In the genomic region with DNA sequence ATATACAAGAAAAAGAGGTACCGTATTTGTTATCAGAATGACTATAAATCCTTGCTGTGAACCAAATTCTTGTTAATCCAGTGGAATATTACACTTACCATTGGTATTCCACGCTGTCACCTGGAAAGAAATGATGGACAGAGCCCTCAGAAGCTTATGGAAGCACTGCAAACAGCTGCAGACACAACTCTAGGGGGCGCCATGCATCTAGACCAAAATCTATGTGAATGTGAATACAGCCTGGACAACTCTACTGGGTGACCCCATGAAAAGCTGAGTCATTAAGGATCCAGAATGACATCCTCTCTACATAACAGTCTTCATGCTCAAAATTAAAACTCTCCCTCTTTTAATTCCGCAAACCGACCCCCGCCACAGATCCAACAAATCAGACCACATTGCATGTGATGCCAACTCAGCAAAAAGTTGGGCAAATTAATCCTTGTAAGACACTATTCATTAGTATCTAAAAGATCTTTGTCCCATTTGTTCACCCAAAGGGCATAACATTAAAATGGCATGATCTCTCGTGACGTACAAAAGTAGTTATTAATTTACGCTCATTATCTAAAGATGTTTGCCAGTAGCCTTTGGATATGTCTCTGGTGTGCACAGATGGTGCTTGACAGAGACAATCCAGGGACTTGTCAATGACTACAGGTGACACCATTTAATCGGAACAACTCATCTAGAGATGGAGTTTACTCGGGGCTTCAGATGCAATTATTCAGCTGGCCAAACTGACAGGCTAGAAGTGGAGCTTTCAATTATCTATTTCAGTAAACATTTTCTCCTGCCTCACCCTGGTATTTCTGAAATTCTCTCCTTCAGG, we compare ENCODE assay signal across 12 cellular contexts.
DNase-seq lines count a peak whose midpoint lies in the region; FAIRE-seq and TF ChIP-seq lines count a peak whose summit lies in the region.
"Had no signal": no experiment of that assay in that cellular context is flagged by ENCODE, and none has a peak within 500 bp of the region (broad histone marks: within the 10 kb centered on the region; RNA-seq: fewer than 3 reads in every experiment).

No MANE protein-coding gene starts in this region.

- no peak overlapping the region for H3K4me3 ChIP-seq in mesendoderm (ENCODE audit: low read length)
- no peak overlapping the region for H3K4me3 ChIP-seq in esophagus squamous epithelium
- H3K4me3 ChIP-seq in small intestine (ENCODE audit: low read depth in 1 of 2, low read length in 2 of 2), result no peak overlapping the region

- no peaks in the 10 kb centered on the region for H3K79me1 ChIP-seq in mesendoderm (ENCODE audit: low read length)

- H2AK5ac ChIP-seq in mesendoderm (ENCODE audit: low read length), result no peak overlapping the region

- no peak overlapping the region for H4K8ac ChIP-seq in mesendoderm (ENCODE audit: low read depth, low read length)

- no peaks in the 10 kb centered on the region for H3K4me1 Mint-ChIP-seq in HFFc6 (ENCODE audit: low read depth)
- H3K4me1 Mint-ChIP-seq in activated T-helper 2 cell treated with anti-CD3 and anti-CD28 coated beads, Interferon-gamma antibody, Interleukin-2, Interleukin-4, amounts not matched to agents 10 μg/mL and 5 μg/mL and 100 μg/mL, durations not matched to agents 14 hours and 24 hours and 36 hours (ENCODE audit: low read depth), result no peaks in the 10 kb centered on the region

- H3K27ac ChIP-seq in mesendoderm (ENCODE audit: low read depth, low read length) (no peak overlapping the region), esophagus squamous epithelium (no peak overlapping the region), small intestine (ENCODE audit: low read depth in 1 of 2, low read length in 1 of 2) (no peak overlapping the region)

- H3K36me3 ChIP-seq in mesendoderm (ENCODE audit: control insufficient read depth, insufficient read depth, low read length), result no peaks in the 10 kb centered on the region
- no peaks in the 10 kb centered on the region for H3K36me3 ChIP-seq in esophagus squamous epithelium
- no peaks in the 10 kb centered on the region for H3K36me3 ChIP-seq in small intestine (ENCODE audit: control insufficient read depth in 2 of 2, insufficient read depth in 2 of 2, low read length in 2 of 2)

- no peak overlapping the region for H3K18ac ChIP-seq in mesendoderm (ENCODE audit: low read length)

- H2BK5ac ChIP-seq in mesendoderm (ENCODE audit: low read length), result no peak overlapping the region

- H3K9me3 ChIP-seq in esophagus squamous epithelium, result no peaks in the 10 kb centered on the region
- H3K9me3 ChIP-seq in small intestine (ENCODE audit: control insufficient read depth, low read depth), result no peaks in the 10 kb centered on the region

- no peak overlapping the region for H2BK15ac ChIP-seq in mesendoderm (replicated peaks; ENCODE audit: low read depth)

- no peak for FAIRE-seq in small intestine (lab: Jason Lieb, UNC)

- H3K79me2 ChIP-seq in mesendoderm (ENCODE audit: control insufficient read depth, insufficient read depth, low read length), result no peaks in the 10 kb centered on the region

- H3K4me2 ChIP-seq in mesendoderm (ENCODE audit: low read length), result no peak overlapping the region

- H3K4me3 Mint-ChIP-seq in HFFc6, result no peak overlapping the region
- no peak overlapping the region for H3K4me3 Mint-ChIP-seq in activated T-helper 2 cell treated with anti-CD3 and anti-CD28 coated beads, Interferon-gamma antibody, Interleukin-2, Interleukin-4, amounts not matched to agents 10 μg/mL and 5 μg/mL and 100 μg/mL, durations not matched to agents 14 hours and 24 hours and 36 hours (ENCODE audit: low read depth)

- no peak overlapping the region for H3K27ac Mint-ChIP-seq in HFFc6
- no peak overlapping the region for H3K27ac Mint-ChIP-seq in activated T-helper 2 cell treated with anti-CD3 and anti-CD28 coated beads, Interferon-gamma antibody, Interleukin-2, Interleukin-4, amounts not matched to agents 10 μg/mL and 5 μg/mL and 100 μg/mL, durations not matched to agents 14 hours and 24 hours and 36 hours

- H3K4me1 ChIP-seq in mesendoderm (ENCODE audit: control insufficient read depth, low read depth, low read length) (no peaks in the 10 kb centered on the region), esophagus squamous epithelium (no peaks in the 10 kb centered on the region), small intestine (ENCODE audit: control insufficient read depth in 2 of 2, insufficient read depth in 1 of 2, low read depth in 1 of 2, low read length in 1 of 2) (no peaks in the 10 kb centered on the region)

- no peak overlapping the region for H3K56ac ChIP-seq in mesendoderm (ENCODE audit: low read length)

- no peaks in the 10 kb centered on the region for H3K27me3 ChIP-seq in mesendoderm (ENCODE audit: insufficient read depth, low read length, poor library complexity)
- H3K27me3 ChIP-seq in esophagus squamous epithelium, result no peaks in the 10 kb centered on the region
- no peaks in the 10 kb centered on the region for H3K27me3 ChIP-seq in small intestine (ENCODE audit: control insufficient read depth in 2 of 2, insufficient read depth in 2 of 2, low read length in 2 of 2)

- H3K23ac ChIP-seq in mesendoderm (ENCODE audit: low read length), result no peak overlapping the region

- no peak overlapping the region for H3K4ac ChIP-seq in mesendoderm (ENCODE audit: low read depth, low read length)

- H3K27me3 Mint-ChIP-seq in HFFc6 (ENCODE audit: insufficient read depth), result no peaks in the 10 kb centered on the region; the same call in 1 of the 2 replicates
- H3K27me3 Mint-ChIP-seq in activated T-helper 2 cell treated with anti-CD3 and anti-CD28 coated beads, Interferon-gamma antibody, Interleukin-2, Interleukin-4, amounts not matched to agents 10 μg/mL and 5 μg/mL and 100 μg/mL, durations not matched to agents 14 hours and 24 hours and 36 hours (ENCODE audit: low read depth), result no peaks in the 10 kb centered on the region

- H3K9ac ChIP-seq in mesendoderm (ENCODE audit: low read length), result no peak overlapping the region

- H4K5ac ChIP-seq in mesendoderm (ENCODE audit: low read length), result no peak overlapping the region

- TF ChIP-seq CTCF in HFFc6 (IDR thresholded peaks at IDR 0.05) (peak; percentile 23; the same call in 1 of the 2 replicates), esophagus squamous epithelium (IDR thresholded peaks at IDR 0.05) (no peak)

- no peak for TF ChIP-seq POLR2A in esophagus squamous epithelium (IDR thresholded peaks at IDR 0.05)

- DNase-seq in DMS53 (lab: John Stamatoyannopoulos, UW), result peak; percentile 46
- DNase-seq in DMS53 treated with DMSO at 0.1 percent for 48 hours (lab: John Stamatoyannopoulos, UW; ENCODE audit: unreplicated experiment), result no peak
- DNase-seq in HFFc6, result no peak
- DNase-seq in SK-N-DZ (ENCODE audit: low spot score), result peak; percentile 89
- peak; percentile 37 for DNase-seq in mesendoderm
- no peak for DNase-seq in esophagus squamous epithelium (lab: John Stamatoyannopoulos, UW)
- DNase-seq in activated T-helper 2 cell treated with anti-CD3 and anti-CD28 coated beads, Interferon-gamma antibody, Interleukin-2, Interleukin-4, amounts not matched to agents 10 μg/mL and 5 μg/mL and 100 μg/mL, durations not matched to agents 14 hours and 24 hours and 36 hours (ENCODE audit: low spot score), result no peak
- no peak for DNase-seq in small intestine
- DNase-seq: activated T-cell treated with anti-CD3 and anti-CD28 coated beads for 4 hours; aorta; effector CD4-positive, alpha-beta T cell; NCI-H226 had no signal

- no CpG with 5 or more reads among the region's 11 CpGs for WGBS in mesendoderm (ENCODE audit: extremely low coverage, insufficient coverage, low lambda C conversion rate)
- WGBS in esophagus squamous epithelium, 2 donors, result 78 to 92% methylated on average over 10 to 11 of the region's 11 CpGs
- WGBS in small intestine, 3 donors, result 69 to 77% (median 70%) methylated on average over 11 of the region's 11 CpGs

- H3K9me3 Mint-ChIP-seq in HFFc6, result peaks cover 4% of the 10 kb centered on the region
- H3K9me3 Mint-ChIP-seq in activated T-helper 2 cell treated with anti-CD3 and anti-CD28 coated beads, Interferon-gamma antibody, Interleukin-2, Interleukin-4, amounts not matched to agents 10 μg/mL and 5 μg/mL and 100 μg/mL, durations not matched to agents 14 hours and 24 hours and 36 hours, result peaks cover 5% of the 10 kb centered on the region

- no peaks in the 10 kb centered on the region; the same call in 1 of the 2 replicates for H3K36me3 Mint-ChIP-seq in HFFc6 (ENCODE audit: low read depth)
- H3K36me3 Mint-ChIP-seq in activated T-helper 2 cell treated with anti-CD3 and anti-CD28 coated beads, Interferon-gamma antibody, Interleukin-2, Interleukin-4, amounts not matched to agents 10 μg/mL and 5 μg/mL and 100 μg/mL, durations not matched to agents 14 hours and 24 hours and 36 hours (ENCODE audit: low read depth), result no peaks in the 10 kb centered on the region

- no peak overlapping the region for H2BK120ac ChIP-seq in mesendoderm (ENCODE audit: low read depth, low read length)

- intact Hi-C loops in esophagus squamous epithelium (cut with DNase I), result no loop called here
- intact Hi-C loops in activated T-helper 2 cell treated with anti-CD3 and anti-CD28 coated beads, Interferon-gamma antibody, Interleukin-2, Interleukin-4, amounts not matched to agents 10 μg/mL and 5 μg/mL and 100 μg/mL, durations not matched to agents 14 hours and 24 hours and 36 hours (cut with micrococcal nuclease), result no loop called here

Comparison
In these comparisons a context has a peak if more than half of its experiments do, and no peak if none do; other contexts are left out.
1. DNase-seq: peak in DMS53 (single experiment), SK-N-DZ (single experiment) and mesendoderm (single experiment); none in DMS53 treated with DMSO at 0.1 percent for 48 hours (single experiment), HFFc6 (single experiment), esophagus squamous epithelium (single experiment), activated T-helper 2 cell treated with anti-CD3 and anti-CD28 coated beads, Interferon-gamma antibody, Interleukin-2, Interleukin-4, amounts not matched to agents 10 μg/mL and 5 μg/mL and 100 μg/mL, durations not matched to agents 14 hours and 24 hours and 36 hours (single experiment) and small intestine (single experiment).